9 cellular contexts compared by ENCODE assay signal in genomic region chr10:72886596-72887522, GRCh38. TPM values are rescaled to one million over a fixed set of nuclear protein-coding genes. Genes with fewer than 3 reads are reported as not detected.
A peak's percentile ranks its signal among the peaks of the same experiment; 100 is the strongest.
DNase-seq lines count a peak whose midpoint lies in the region; ATAC-seq and TF ChIP-seq lines count a peak whose summit lies in the region.
"Had no signal": no experiment of that assay in that cellular context is flagged by ENCODE, and none has a peak within 500 bp of the region (broad histone marks: within the 10 kb centered on the region; RNA-seq: fewer than 3 reads in every experiment).

No MANE protein-coding gene starts in this region.

- H3K4me3 Mint-ChIP-seq in activated B cell treated with CpG ODN at 0.5 μM for 24 hours, result peak overlapping the region; percentile 58
- H3K4me3 Mint-ChIP-seq in effector memory CD8-positive, alpha-beta T cell, result no peak overlapping the region

- peaks cover 8% of the 10 kb centered on the region for H3K9me3 Mint-ChIP-seq in activated B cell treated with CpG ODN at 0.5 μM for 24 hours
- H3K9me3 Mint-ChIP-seq in effector memory CD8-positive, alpha-beta T cell, result no peaks in the 10 kb centered on the region

- DNase-seq in heart right ventricle (peak in 1 of 2 donors; percentile 13), right atrium auricular region (ENCODE audit: low spot score) (no peak), activated B cell treated with CpG ODN at 0.5 μM for 24 hours (no peak), iPS-NIHi11 (ENCODE audit: low spot score) (peak; percentile 65), thoracic aorta (ENCODE audit: low spot score) (no peak), left colon (no peak), nucleus accumbens (lab: John Stamatoyannopoulos, UW) (no peak)
- DNase-seq in effector memory CD8-positive, alpha-beta T cell, result no peak
- DNase-seq: SHP77 treated with DMSO at 0.1 percent for 48 hours had no signal

- H3K27ac Mint-ChIP-seq in activated B cell treated with CpG ODN at 0.5 μM for 24 hours, result no peak overlapping the region
- H3K27ac Mint-ChIP-seq in effector memory CD8-positive, alpha-beta T cell, result peak overlapping the region in 1 of 2 donors; percentile 49

- CTCF ChIA-PET in activated B cell treated with CpG ODN at 0.5 μM for 24 hours (lab: Charles Lee), result no interaction called here

- no peaks in the 10 kb centered on the region for H3K27me3 Mint-ChIP-seq in activated B cell treated with CpG ODN at 0.5 μM for 24 hours
- peaks cover 0 to 5% of the 10 kb centered on the region in 2 donors for H3K27me3 Mint-ChIP-seq in effector memory CD8-positive, alpha-beta T cell

- H3K4me3 ChIP-seq in heart right ventricle (peak overlapping the region in 4 of 10 donors; percentile 4 to 34 (median 16)), right atrium auricular region (no peak overlapping the region), thoracic aorta (peak overlapping the region; percentile 13)

- H3K36me3 ChIP-seq in heart right ventricle, result peaks cover 0 to 42% (median 0%) of the 10 kb centered on the region in 9 donors
- H3K36me3 ChIP-seq in right atrium auricular region, result peaks cover 5% of the 10 kb centered on the region
- peaks cover 18% of the 10 kb centered on the region for H3K36me3 ChIP-seq in thoracic aorta

- H3K9me3 ChIP-seq in heart right ventricle, result no peaks in the 10 kb centered on the region
- no peaks in the 10 kb centered on the region for H3K9me3 ChIP-seq in right atrium auricular region
- no peaks in the 10 kb centered on the region for H3K9me3 ChIP-seq in thoracic aorta

- WGBS in heart right ventricle, 2 donors, result 42 to 56% methylated on average over 6 of the region's 6 CpGs

- H3K27me3 ChIP-seq in heart right ventricle (no peaks in the 10 kb centered on the region), right atrium auricular region (no peaks in the 10 kb centered on the region), thoracic aorta (replicated peaks; ENCODE audit: insufficient read depth) (no peaks in the 10 kb centered on the region)

- TF ChIP-seq CTCF in heart right ventricle (IDR thresholded peaks at IDR 0.05) (no peak), right atrium auricular region (IDR thresholded peaks at IDR 0.05) (no peak), activated B cell treated with CpG ODN at 0.5 μM for 24 hours (IDR thresholded peaks at IDR 0.05) (no peak), thoracic aorta (IDR thresholded peaks at IDR 0.05) (no peak)

- intact Hi-C loops in heart right ventricle (cut with DNase I) (no loop called here), activated B cell treated with CpG ODN at 0.5 μM for 24 hours (cut with micrococcal nuclease) (no loop called here), left colon (cut with DNase I, micrococcal nuclease) (no loop called here)

- peaks cover 0 to 24% (median 12%) of the 10 kb centered on the region in 9 donors for H3K4me1 ChIP-seq in heart right ventricle
- peaks cover 0 to 30% of the 10 kb centered on the region in 2 donors for H3K4me1 ChIP-seq in right atrium auricular region
- H3K4me1 ChIP-seq in thoracic aorta (ENCODE audit: control insufficient read depth in 1 of 2, low read depth in 2 of 2), result no peaks in the 10 kb centered on the region

- peaks cover 9% of the 10 kb centered on the region for H3K4me1 Mint-ChIP-seq in activated B cell treated with CpG ODN at 0.5 μM for 24 hours
- H3K4me1 Mint-ChIP-seq in effector memory CD8-positive, alpha-beta T cell (ENCODE audit: low read depth in 2 of 2), result peaks cover 0 to 6% of the 10 kb centered on the region in 2 donors

- ATAC-seq in heart right ventricle (peak in 6 of 8 donors; percentile 33 to 80 (median 69)), activated B cell treated with CpG ODN at 0.5 μM for 24 hours (ENCODE audit: low read depth) (no peak), thoracic aorta (ENCODE audit: insufficient number of reproducible peaks, low FRiP score, low read depth) (no peak), left colon (no peak)
- no peak for ATAC-seq in effector memory CD8-positive, alpha-beta T cell (replicated peaks)

- POLR2A ChIA-PET in activated B cell treated with CpG ODN at 0.5 μM for 24 hours (lab: Charles Lee), result no interaction called here

- H3K27ac ChIP-seq in heart right ventricle (peak overlapping the region in 7 of 10 donors; percentile 48 to 80 (median 64)), right atrium auricular region (peak overlapping the region in 1 of 2 donors; percentile 4), thoracic aorta (no peak overlapping the region)

- H3K36me3 Mint-ChIP-seq in activated B cell treated with CpG ODN at 0.5 μM for 24 hours (ENCODE audit: low read depth), result peaks cover 42% of the 10 kb centered on the region
- peaks cover 9% of the 10 kb centered on the region for H3K36me3 Mint-ChIP-seq in effector memory CD8-positive, alpha-beta T cell (ENCODE audit: insufficient read depth)

RNA-seq across cellular contexts. Expression of gene OIT3, which starts 6.7 kb away (rescaled TPM):
- total RNA-seq in heart right ventricle (1 to 10 TPM in 1 of 10 donors, under 1 TPM in 5, not detected in 4; 0.09 to 1.6 (median 0.34) TPM), right atrium auricular region (under 1 TPM; 0.30 to 0.67 TPM), activated B cell treated with CpG ODN at 0.5 μM for 24 hours (0.17 TPM in 1 of 2 replicates, not detected in the other), thoracic aorta (not detected), left colon (under 1 TPM; 0.12 to 0.25 TPM)
- under 1 TPM in 1 of 2 donors, not detected in 1; 0.06 TPM for polyA plus RNA-seq in heart right ventricle

Comparison
In these comparisons a context has a peak if more than half of its experiments do, and no peak if none do; other contexts are left out.
1. ATAC-seq: peak in heart right ventricle (6 of 8); none in activated B cell treated with CpG ODN at 0.5 μM for 24 hours (single experiment), thoracic aorta (single experiment), left colon (single experiment) and effector memory CD8-positive, alpha-beta T cell (single experiment).
2. H3K27ac ChIP-seq: peak in heart right ventricle (7 of 10); none in thoracic aorta (0 of 2).